In the genomic region with DNA sequence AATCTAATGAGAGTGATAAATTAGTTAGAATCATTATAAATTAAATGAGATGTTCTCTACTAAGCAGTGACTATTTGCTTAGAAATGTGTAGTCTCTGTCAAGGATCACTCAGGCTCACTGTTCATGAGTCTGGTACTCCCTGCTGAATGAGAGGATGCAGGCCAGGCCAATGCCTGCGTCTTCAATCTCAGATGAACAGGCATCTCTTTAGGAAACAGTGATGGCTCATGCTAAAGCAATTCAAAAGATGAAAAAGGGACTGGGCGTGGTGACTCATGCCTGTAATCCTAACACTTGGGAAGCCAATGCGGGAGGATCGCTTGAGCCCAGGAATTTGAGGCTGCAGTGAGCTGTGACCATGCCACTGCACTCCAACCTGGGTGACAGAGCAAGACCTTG, we compare ENCODE assay signal across 15 cellular contexts.
DNase-seq lines count a peak whose midpoint lies in the region; ATAC-seq, FAIRE-seq and TF ChIP-seq lines count a peak whose summit lies in the region.
"Had no signal": no experiment of that assay in that cellular context is flagged by ENCODE, and none has a peak within 500 bp of the region (broad histone marks: within the 10 kb centered on the region; RNA-seq: fewer than 3 reads in every experiment).

No MANE protein-coding gene starts in this region.

- POLR2A ChIA-PET in HepG2 (lab: Yijun Ruan, JAX), result interaction anchor here (0.7 to 1.2 kb wide), 3 partner anchors 114 to 118 kb away, joined by 3 to 4 read pairs (median 4); no protein-coding TSS in a partner anchor

- H3K36me3 Mint-ChIP-seq in activated T-helper 1 cell treated with anti-CD3 and anti-CD28 coated beads, Interleukin-12 subunit alpha, Interleukin-12 subunit beta, Interleukin-2, Interleukin-4 antibody, amounts not matched to agents 30 ng/mL and 10 ng/mL and 1 ng/mL, durations not matched to agents 14 hours and 24 hours and 36 hours (ENCODE audit: low read depth), result no peaks in the 10 kb centered on the region
- H3K36me3 Mint-ChIP-seq: memory B cell had no signal

- FAIRE-seq in HepG2 (lab: Jason Lieb, UNC), result no peak

- 90% methylated on average over 4 of the region's 4 CpGs for WGBS in HepG2 (ENCODE audit: low lambda C conversion rate)
- 95% methylated on average over 2 of the region's 4 CpGs for WGBS in right lobe of liver (ENCODE audit: insufficient coverage, low coverage, low lambda C conversion rate, missing lambda C conversion rate)

- no peak overlapping the region for H3K4me2 ChIP-seq in HepG2 (ENCODE audit: low read depth, low read length)
- H3K4me2 ChIP-seq: BLaER1 treated with 17β-estradiol and CSF1 and Interleukin-3, amounts not matched to agents 10 nM and 100 nM had no signal

- H3K27me3 Mint-ChIP-seq in activated T-helper 1 cell treated with anti-CD3 and anti-CD28 coated beads, Interleukin-12 subunit alpha, Interleukin-12 subunit beta, Interleukin-2, Interleukin-4 antibody, amounts not matched to agents 30 ng/mL and 10 ng/mL and 1 ng/mL, durations not matched to agents 14 hours and 24 hours and 36 hours (ENCODE audit: insufficient read depth), result peaks cover 4% of the 10 kb centered on the region
- H3K27me3 Mint-ChIP-seq: stimulated activated naive CD8-positive, alpha-beta T cell treated with anti-CD3 and anti-CD28 coated beads, Interleukin-15, Interleukin-2, amounts not matched to agents 100 ng/mL and 50 ng/mL, for 24 hours had no signal

- ATAC-seq in HepG2, result no peak
- no peak for ATAC-seq in right lobe of liver
- peak; percentile 92 for ATAC-seq in SK-N-SH treated with all-trans-retinoic acid at 6 μM for 48 hours

- H3K4me3 Mint-ChIP-seq in activated T-helper 1 cell treated with anti-CD3 and anti-CD28 coated beads, Interleukin-12 subunit alpha, Interleukin-12 subunit beta, Interleukin-2, Interleukin-4 antibody, amounts not matched to agents 30 ng/mL and 10 ng/mL and 1 ng/mL, durations not matched to agents 14 hours and 24 hours and 36 hours, result no peak overlapping the region
- H3K4me3 Mint-ChIP-seq: memory B cell; stimulated activated naive CD8-positive, alpha-beta T cell treated with anti-CD3 and anti-CD28 coated beads, Interleukin-15, Interleukin-2, amounts not matched to agents 100 ng/mL and 50 ng/mL, for 24 hours had no signal

- peaks cover 19 to 53% of the 10 kb centered on the region in 2 experiments for H3K36me3 ChIP-seq in HepG2 (replicated peaks in 1 of 2; ENCODE audit: control insufficient read depth in 1 of 2, insufficient read depth in 2 of 2, low read length in 2 of 2)
- H3K36me3 ChIP-seq in right lobe of liver, result no peaks in the 10 kb centered on the region
- H3K36me3 ChIP-seq: BLaER1 treated with 17β-estradiol and CSF1 and Interleukin-3, amounts not matched to agents 10 nM and 100 nM had no signal

- TF ChIP-seq CTCF in HepG2 (CRISPR knock-in tag; IDR thresholded peaks at IDR 0.05), result no peak
- TF ChIP-seq CTCF in right lobe of liver (IDR thresholded peaks at IDR 0.05), result no peak
- no peak for TF ChIP-seq CTCF in foreskin fibroblast (IDR thresholded peaks at IDR 0.05; ENCODE audit: low read depth, low read length)

- no peak for TF ChIP-seq POLR2A in HepG2 (IDR thresholded peaks at IDR 0.05; ENCODE audit: insufficient read depth in 1 of 2, low read depth in 2 of 2, low read length in 2 of 2)
- no peak for TF ChIP-seq POLR2A in right lobe of liver (IDR thresholded peaks at IDR 0.05)

- CTCF ChIA-PET in HepG2 (lab: Yijun Ruan, JAX; ENCODE audit: low intra/inter-chr PET ratio, low total read pairs), result no interaction called here

- BruUV-seq in HepG2 (replicated peaks; lab: Mats Ljungman, UMichigan), result no TSS peak

- no peaks in the 10 kb centered on the region for H3K4me1 Mint-ChIP-seq in activated T-helper 1 cell treated with anti-CD3 and anti-CD28 coated beads, Interleukin-12 subunit alpha, Interleukin-12 subunit beta, Interleukin-2, Interleukin-4 antibody, amounts not matched to agents 30 ng/mL and 10 ng/mL and 1 ng/mL, durations not matched to agents 14 hours and 24 hours and 36 hours (ENCODE audit: low read depth)
- H3K4me1 Mint-ChIP-seq: memory B cell had no signal

- in situ Hi-C loops in HepG2 (cut with HindIII; ENCODE audit: extremely low pct_ligation_motif_present, low pct_unique_long_range_greater_than_20kb), result no loop called here

- no peak overlapping the region for H2AFZ ChIP-seq in HepG2 (ENCODE audit: low read length)

- no peak overlapping the region for H3K27ac ChIP-seq in HepG2 (ENCODE audit: extremely low read length, insufficient read depth, low read length)
- H3K27ac ChIP-seq in right lobe of liver, result no peak overlapping the region
- H3K27ac ChIP-seq: BLaER1 treated with 17β-estradiol and CSF1 and Interleukin-3, amounts not matched to agents 10 nM and 100 nM had no signal

- no peaks in the 10 kb centered on the region for H3K9me3 Mint-ChIP-seq in activated T-helper 1 cell treated with anti-CD3 and anti-CD28 coated beads, Interleukin-12 subunit alpha, Interleukin-12 subunit beta, Interleukin-2, Interleukin-4 antibody, amounts not matched to agents 30 ng/mL and 10 ng/mL and 1 ng/mL, durations not matched to agents 14 hours and 24 hours and 36 hours
- H3K9me3 Mint-ChIP-seq: memory B cell; stimulated activated naive CD8-positive, alpha-beta T cell treated with anti-CD3 and anti-CD28 coated beads, Interleukin-15, Interleukin-2, amounts not matched to agents 100 ng/mL and 50 ng/mL, for 24 hours had no signal

- intact Hi-C loops in HepG2 (cut with micrococcal nuclease; ENCODE audit: unreplicated experiment) (loop anchor here (5.0 kb wide), 1 partner anchor 190 kb away; no protein-coding TSS in a partner anchor), right lobe of liver (cut with DNase I) (no loop called here)
- intact Hi-C loops in activated T-helper 1 cell treated with anti-CD3 and anti-CD28 coated beads, Interleukin-12 subunit alpha, Interleukin-12 subunit beta, Interleukin-2, Interleukin-4 antibody, amounts not matched to agents 30 ng/mL and 10 ng/mL and 1 ng/mL, durations not matched to agents 14 hours and 24 hours and 36 hours (cut with micrococcal nuclease), result no loop called here

- H3K9me3 ChIP-seq in HepG2 (ENCODE audit: low read length) (no peaks in the 10 kb centered on the region), right lobe of liver (no peaks in the 10 kb centered on the region)
- H3K9me3 ChIP-seq: BLaER1 treated with 17β-estradiol and CSF1 and Interleukin-3, amounts not matched to agents 10 nM and 100 nM had no signal

- TF ChIP-seq EP300 in HepG2 (IDR thresholded peaks at IDR 0.05; ENCODE audit: low read depth in 2 of 2, low read length in 2 of 2) (no peak), HepG2 (CRISPR knock-in tag; IDR thresholded peaks at IDR 0.05; ENCODE audit: borderline replicate concordance) (no peak)

- DNase-seq in HepG2 (ENCODE audit: low spot score) (peak; percentile 18), right lobe of liver (no peak), foreskin fibroblast (peak; percentile 94 to 96), NCI-H774 (lab: John Stamatoyannopoulos, UW) (no peak)
- no peak for DNase-seq in activated T-helper 1 cell treated with anti-CD3 and anti-CD28 coated beads, Interleukin-12 subunit alpha, Interleukin-12 subunit beta, Interleukin-2, Interleukin-4 antibody, amounts not matched to agents 30 ng/mL and 10 ng/mL and 1 ng/mL, durations not matched to agents 14 hours and 24 hours and 36 hours (ENCODE audit: low spot score)
- no peak for DNase-seq in effector CD4-positive, alpha-beta T cell
- DNase-seq in activated T-cell treated with anti-CD3 and anti-CD28 coated beads, Interleukin-2, amount 50 U/mL, for 1 hour, result no peak
- DNase-seq: activated gamma-delta T cell; H7; NCI-H446 treated with DMSO at 0.1 percent for 48 hours; stimulated activated CD4-positive, alpha-beta T cell treated with anti-CD3 and anti-CD28 coated beads, Interleukin-12 subunit alpha, Interleukin-12 subunit beta, amount 100 ng/mL, for 4 hours had no signal

- peaks cover 9% of the 10 kb centered on the region for H4K20me1 ChIP-seq in HepG2 (ENCODE audit: insufficient read depth, low read length)
- H4K20me1 ChIP-seq: BLaER1 treated with 17β-estradiol and CSF1 and Interleukin-3, amounts not matched to agents 10 nM and 100 nM had no signal

- no peak overlapping the region for H3K27ac Mint-ChIP-seq in activated T-helper 1 cell treated with anti-CD3 and anti-CD28 coated beads, Interleukin-12 subunit alpha, Interleukin-12 subunit beta, Interleukin-2, Interleukin-4 antibody, amounts not matched to agents 30 ng/mL and 10 ng/mL and 1 ng/mL, durations not matched to agents 14 hours and 24 hours and 36 hours
- H3K27ac Mint-ChIP-seq: memory B cell; stimulated activated naive CD8-positive, alpha-beta T cell treated with anti-CD3 and anti-CD28 coated beads, Interleukin-15, Interleukin-2, amounts not matched to agents 100 ng/mL and 50 ng/mL, for 24 hours had no signal

- no peaks in the 10 kb centered on the region for H3K79me2 ChIP-seq in HepG2 (ENCODE audit: insufficient read depth, low read length)

- no peak for TF ChIP-seq RAD21 in HepG2 (CRISPR knock-in tag; IDR thresholded peaks at IDR 0.05)

- peaks cover 42% of the 10 kb centered on the region for H3K4me1 ChIP-seq in HepG2 (ENCODE audit: insufficient read depth, low read length)
- peaks cover 0 to 11% (median 0%) of the 10 kb centered on the region in 4 donors for H3K4me1 ChIP-seq in right lobe of liver
- H3K4me1 ChIP-seq: BLaER1 treated with 17β-estradiol and CSF1 and Interleukin-3, amounts not matched to agents 10 nM and 100 nM had no signal

- no peak overlapping the region for H3K9ac ChIP-seq in HepG2 (ENCODE audit: insufficient read depth, low read depth, low read length)
- H3K9ac ChIP-seq: BLaER1 treated with 17β-estradiol and CSF1 and Interleukin-3, amounts not matched to agents 10 nM and 100 nM had no signal

- H3K27me3 ChIP-seq in HepG2 (ENCODE audit: control insufficient read depth in 1 of 2, insufficient read depth in 2 of 2, low read length in 2 of 2) (no peaks in the 10 kb centered on the region), right lobe of liver (no peaks in the 10 kb centered on the region)
- H3K27me3 ChIP-seq: BLaER1 treated with 17β-estradiol and CSF1 and Interleukin-3, amounts not matched to agents 10 nM and 100 nM had no signal

- no peak overlapping the region for H3K4me3 ChIP-seq in HepG2 (replicated peaks in 1 of 3; ENCODE audit: insufficient read depth in 1 of 3, low read depth in 2 of 3, low read length in 3 of 3)
- H3K4me3 ChIP-seq in right lobe of liver, result no peak overlapping the region
- no peak overlapping the region for H3K4me3 ChIP-seq in foreskin fibroblast (ENCODE audit: low read depth in 1 of 2, low read length in 2 of 2)
- H3K4me3 ChIP-seq: BLaER1 treated with 17β-estradiol and CSF1 and Interleukin-3, amounts not matched to agents 10 nM and 100 nM had no signal

TF ChIP-seq in HepG2, 621 proteins besides CTCF, POLR2A, EP300 and RAD21 (continues in another document):
- peak; percentile 74 for TF ChIP-seq FOSL2 (CRISPR knock-in tag; IDR thresholded peaks at IDR 0.05)

Comparison
In these comparisons a context has a peak if more than half of its experiments do, and no peak if none do; other contexts are left out.
1. DNase-seq: peak in HepG2 (single experiment) and foreskin fibroblast (2 of 2); none in right lobe of liver (0 of 3), activated T-helper 1 cell treated with anti-CD3 and anti-CD28 coated beads, Interleukin-12 subunit alpha, Interleukin-12 subunit beta, Interleukin-2, Interleukin-4 antibody, amounts not matched to agents 30 ng/mL and 10 ng/mL and 1 ng/mL, durations not matched to agents 14 hours and 24 hours and 36 hours (single experiment), effector CD4-positive, alpha-beta T cell (single experiment), NCI-H774 (single experiment) and activated T-cell treated with anti-CD3 and anti-CD28 coated beads, Interleukin-2, amount 50 U/mL, for 1 hour (single experiment).